17 cellular contexts compared by ENCODE assay signal in genomic region chr2:96947949-96948348, GRCh38. TPM values are rescaled to one million over a fixed set of nuclear protein-coding genes. Genes with fewer than 3 reads are reported as not detected.
DNase-seq lines count a peak whose midpoint lies in the region; ATAC-seq lines count a peak whose summit lies in the region.
"Had no signal": no experiment of that assay in that cellular context is flagged by ENCODE, and none has a peak within 500 bp of the region (broad histone marks: within the 10 kb centered on the region; RNA-seq: fewer than 3 reads in every experiment).

No MANE protein-coding gene starts in this region.

- peak overlapping the region; percentile 38 for H2AK5ac ChIP-seq in trophoblast cell (ENCODE audit: low read length)

- WGBS in trophoblast cell (ENCODE audit: extremely low coverage, insufficient coverage, insufficient read length): no CpG with 5 or more reads among the region's 5 CpGs
- 67 to 69% methylated on average over 5 of the region's 5 CpGs for WGBS in GM23248 (ENCODE audit: low coverage in 1 of 2, low lambda C conversion rate in 2 of 2, missing lambda C conversion rate in 2 of 2), 2 experiments

- H3K36me3 ChIP-seq in trophoblast cell (ENCODE audit: control insufficient read depth in 1 of 2, insufficient read depth in 2 of 2, low read length in 2 of 2) (no peaks in the 10 kb centered on the region), GM23248 (ENCODE audit: low read depth) (no peaks in the 10 kb centered on the region)
- H3K36me3 ChIP-seq: HAP-1 had no signal

- H4K20me1 ChIP-seq in GM23248 (ENCODE audit: insufficient read depth): no peaks in the 10 kb centered on the region

- no peak overlapping the region for H4K12ac ChIP-seq in trophoblast cell (ENCODE audit: low read depth, low read length)

- peak overlapping the region; percentile 26 for H4K91ac ChIP-seq in trophoblast cell (ENCODE audit: low read depth, low read length)

- intact Hi-C loops in Right ventricle myocardium superior (cut with DNase I) (no loop called here), left cardiac atrium (cut with DNase I) (no loop called here)

- peaks cover 3% of the 10 kb centered on the region for H3K79me1 ChIP-seq in trophoblast cell (ENCODE audit: low read length)

- H3K27me3 ChIP-seq in trophoblast cell (ENCODE audit: insufficient read depth, low read length) (no peaks in the 10 kb centered on the region), GM23248 (replicated peaks; ENCODE audit: insufficient read depth) (peaks cover 29% of the 10 kb centered on the region)

- H3K4me2 ChIP-seq in trophoblast cell (ENCODE audit: low read length) (no peak overlapping the region), GM23248 (ENCODE audit: unreplicated experiment) (no peak overlapping the region)

- no peak overlapping the region for H3K23ac ChIP-seq in trophoblast cell (ENCODE audit: low read length)

- H2BK5ac ChIP-seq in trophoblast cell (ENCODE audit: low read depth, low read length, poor library complexity): no peak overlapping the region

- ATAC-seq in Right ventricle myocardium superior (ENCODE audit: poor library complexity) (no peak), left cardiac atrium (no peak), GM18861 (IDR thresholded peaks at IDR 0.05; ENCODE audit: unreplicated experiment) (no peak)
- ATAC-seq: GM12878 had no signal

- in situ Hi-C loops in GM23248 (cut with MboI): no loop called here

- H2BK120ac ChIP-seq in trophoblast cell (ENCODE audit: insufficient read depth, low read length, poor library complexity): peak overlapping the region; percentile 27

- no peaks in the 10 kb centered on the region for H3F3A ChIP-seq in GM23248 (ENCODE audit: insufficient read depth)

- H3K14ac ChIP-seq in trophoblast cell (ENCODE audit: low read length): peak overlapping the region; percentile 38

- H3K9ac ChIP-seq in trophoblast cell (ENCODE audit: low read length): peak overlapping the region; percentile 30
- H3K9ac ChIP-seq in GM23248: no peak overlapping the region

- DNase-seq in Right ventricle myocardium superior (peak; percentile 17), left cardiac atrium (no peak), caudate nucleus (lab: John Stamatoyannopoulos, UW) (no peak), trophoblast cell (no peak), GM23248 (no peak), NOMO-1 treated with dmso at 0.1 percent for 144 hours (lab: John Stamatoyannopoulos, UW; ENCODE audit: unreplicated experiment) (no peak)
- DNase-seq: 8988T; C1 segment of cervical spinal cord; Calu3; CD4-positive, alpha-beta T cell; DMS 273 treated with DMSO at 0.1 percent for 48 hours; HFFc6; KBM-7 had no signal

- H3K4me1 ChIP-seq in trophoblast cell (ENCODE audit: control insufficient read depth in 1 of 2, insufficient read depth in 2 of 2, low read length in 2 of 2): peaks cover 17 to 19% of the 10 kb centered on the region in 2 experiments
- H3K4me1 ChIP-seq in GM23248 (ENCODE audit: insufficient read depth): no peaks in the 10 kb centered on the region
- H3K4me1 ChIP-seq: HAP-1 had no signal

- H3K9me3 ChIP-seq in trophoblast cell (ENCODE audit: insufficient read depth, low read depth, low read length) (no peaks in the 10 kb centered on the region), GM23248 (ENCODE audit: low read depth) (no peaks in the 10 kb centered on the region)

- peak overlapping the region; percentile 53 for H3K27ac ChIP-seq in caudate nucleus (ENCODE audit: low read depth, low read length)
- H3K27ac ChIP-seq in trophoblast cell (ENCODE audit: low read depth, low read length): no peak overlapping the region
- no peak overlapping the region for H3K27ac ChIP-seq in GM23248

- no peak overlapping the region for H4K8ac ChIP-seq in trophoblast cell (ENCODE audit: low read depth, low read length)

- H3K18ac ChIP-seq in trophoblast cell (ENCODE audit: low read length): no peak overlapping the region

- H2BK12ac ChIP-seq in trophoblast cell (ENCODE audit: low read length): peak overlapping the region; percentile 27

- H3K79me2 ChIP-seq in trophoblast cell (ENCODE audit: control insufficient read depth, insufficient read depth, low read length, poor library complexity) (no peaks in the 10 kb centered on the region), GM23248 (ENCODE audit: insufficient read depth) (no peaks in the 10 kb centered on the region)

- no peak overlapping the region for H3K4ac ChIP-seq in trophoblast cell (ENCODE audit: low read depth, low read length)

- H2AFZ ChIP-seq in trophoblast cell (ENCODE audit: insufficient read depth, low read length, poor library complexity) (no peak overlapping the region), GM23248 (no peak overlapping the region)

- H3K9me2 ChIP-seq in GM23248 (ENCODE audit: insufficient read depth): no peaks in the 10 kb centered on the region

- H3K4me3 ChIP-seq in trophoblast cell (ENCODE audit: low read depth, low read length) (no peak overlapping the region), GM23248 (no peak overlapping the region)
- H3K4me3 ChIP-seq: GM12878, HAP-1 had no signal

RNA-seq across cellular contexts. Expression of gene FAM178B, which starts 38.4 kb away (rescaled TPM):
- 1.2 TPM for total RNA-seq in Right ventricle myocardium superior
- total RNA-seq in left cardiac atrium: under 1 TPM in 1 of 2 donors, not detected in 1; 0.44 TPM
- 2.4 TPM in 2 replicates for polyA plus RNA-seq in trophoblast cell (2013)
- total RNA-seq in GM23248 (2014; rRNA removed; shearing (Covaris generic)): not detected in 2 replicates
- 0.23 TPM in 1 of 2 replicates, not detected in the other for polyA plus RNA-seq in GM23248 (2016; fragmentation: Nextera tagmentation; extraction: Ambion mirVana)
- total RNA-seq: Calu3, Daoy, GM12878, HFFc6 had no signal
